Comparison of ENCODE assay signal across 8 cellular contexts in genomic region chr3:134650431-134651346, GRCh38. TPM values are rescaled to one million over a fixed set of nuclear protein-coding genes. Genes with fewer than 3 reads are reported as not detected.
A peak's percentile ranks its signal among the peaks of the same experiment; 100 is the strongest.
DNase-seq lines count a peak whose midpoint lies in the region; ATAC-seq, FAIRE-seq and TF ChIP-seq lines count a peak whose summit lies in the region.

Gene KY (minus strand): TSS chr3:134651022. CDS start chr3:134650960, 62 bp downstream.

- no peak for FAIRE-seq in keratinocyte (lab: Jason Lieb, UNC)
- FAIRE-seq in small intestine (lab: Jason Lieb, UNC) = no peak

- H3K27me3 ChIP-seq in keratinocyte (ENCODE audit: control insufficient read depth, extremely low read depth, insufficient read depth, low read length) (peaks cover 8% of the 10 kb centered on the region), small intestine (ENCODE audit: control insufficient read depth in 2 of 2, insufficient read depth in 2 of 2, low read length in 2 of 2) (peaks cover 0 to 3% of the 10 kb centered on the region in 2 donors)

- in situ Hi-C loops in Caki2 (cut with HindIII; ENCODE audit: low pct_unique_long_range_greater_than_20kb, low sequenced_read_pairs) = no loop called here

- H3K4me1 ChIP-seq in keratinocyte (ENCODE audit: control insufficient read depth, extremely low read depth, insufficient read depth, low read length) = peaks cover 15% of the 10 kb centered on the region
- no peaks in the 10 kb centered on the region for H3K4me1 ChIP-seq in small intestine (ENCODE audit: control insufficient read depth in 2 of 2, insufficient read depth in 1 of 2, low read depth in 1 of 2, low read length in 1 of 2)

- H3K9me3 ChIP-seq in keratinocyte (ENCODE audit: control insufficient read depth, low read depth, low read length) (no peaks in the 10 kb centered on the region), small intestine (ENCODE audit: control insufficient read depth, low read depth) (no peaks in the 10 kb centered on the region)

- TF ChIP-seq CTCF in keratinocyte (optimal IDR thresholded peaks at IDR 0.05 in 1 of 3, IDR thresholded peaks at IDR 0.05 in 1 of 3, conservative IDR thresholded peaks at IDR 0.05 in 1 of 3; ENCODE audit: extremely low read depth in 1 of 3, insufficient read depth in 2 of 3, low read length in 3 of 3) = peak in 1 of 3 experiments; percentile 64

- H4K20me1 ChIP-seq in keratinocyte (ENCODE audit: control insufficient read depth, extremely low read depth, insufficient read depth, low read length) = no peaks in the 10 kb centered on the region

- no peak within 1 kb of the TSS for H3K27ac ChIP-seq in keratinocyte (ENCODE audit: control insufficient read depth, insufficient read depth, low read length)
- no peak within 1 kb of the TSS for H3K27ac ChIP-seq in small intestine (ENCODE audit: low read depth in 1 of 2, low read length in 1 of 2)

- no peaks in the 10 kb centered on the region for H3K79me2 ChIP-seq in keratinocyte (ENCODE audit: control insufficient read depth, insufficient read depth, low read length)

- ATAC-seq in HG03175 (IDR thresholded peaks at IDR 0.05; ENCODE audit: unreplicated experiment) (no peak), GM21723 (IDR thresholded peaks at IDR 0.05; ENCODE audit: unreplicated experiment) (no peak)

- WGBS in small intestine, 3 donors = 3 to 6% (median 5%) methylated on average over 57 to 77 of the region's 77 CpGs

- H3K9me1 ChIP-seq in keratinocyte (ENCODE audit: control insufficient read depth, extremely low read depth, insufficient read depth, low read length) = no peaks in the 10 kb centered on the region

- H3K4me2 ChIP-seq in keratinocyte (ENCODE audit: control insufficient read depth, extremely low read depth, insufficient read depth, low read depth, low read length) = peak within 1 kb of the TSS; percentile 63

- DNase-seq in Caki2 (ENCODE audit: low read depth) = peak; percentile 18
- DNase-seq in NCI-H1105 treated with DMSO at 0.1 percent for 48 hours (lab: John Stamatoyannopoulos, UW) = peak; percentile 87
- peak; percentile 35 for DNase-seq in cerebellar cortex (ENCODE audit: low spot score)
- DNase-seq in keratinocyte (ENCODE audit: low read depth, low spot score) = no peak
- DNase-seq in small intestine = peak; percentile 32
- no peak for DNase-seq in HPDE6-E6E7 (ENCODE audit: extremely low spot score)

- dilution Hi-C loops in keratinocyte (cut with MboI; ENCODE audit: extremely low pct_ligation_motif_present, low sequenced_read_pairs) = no loop called here

- peak within 1 kb of the TSS; percentile 88 for H2AFZ ChIP-seq in keratinocyte (ENCODE audit: control insufficient read depth, low read length)

- no peak within 1 kb of the TSS for H3K9ac ChIP-seq in keratinocyte (ENCODE audit: control insufficient read depth, extremely low read depth, insufficient read depth, low read length)

- peak within 1 kb of the TSS; percentile 29 to 51 (median 50) for H3K4me3 ChIP-seq in keratinocyte (ENCODE audit: control insufficient read depth in 2 of 3, extremely low read depth in 1 of 3, insufficient read depth in 2 of 3, low read depth in 1 of 3, low read length in 3 of 3)
- peak within 1 kb of the TSS in 1 of 2 donors; percentile 29 for H3K4me3 ChIP-seq in small intestine (ENCODE audit: low read depth in 1 of 2, low read length in 2 of 2)

- H3K36me3 ChIP-seq in keratinocyte (ENCODE audit: control insufficient read depth in 2 of 2, extremely low read depth in 1 of 2, insufficient read depth in 2 of 2, low read length in 2 of 2) (no peaks in the 10 kb centered on the region), small intestine (ENCODE audit: control insufficient read depth in 2 of 2, insufficient read depth in 2 of 2, low read length in 2 of 2) (no peaks in the 10 kb centered on the region)

RNA-seq across cellular contexts. Expression of gene KY, which starts in this region (rescaled TPM):
- not detected in 2 replicates for total RNA-seq in Caki2 (2014; rRNA removed; shearing (Covaris generic); ENCODE audit: low replicate concordance)
- polyA plus RNA-seq in keratinocyte = 0.02 to 0.03 TPM in 2 of 3 replicates, not detected in the other
- polyA plus RNA-seq in keratinocyte (2011; ENCODE audit: low read depth) = not detected
- not detected in 2 replicates for polyA plus RNA-seq in keratinocyte (2011; cell fraction: cytosol; rRNA removed)
- not detected in 2 replicates for polyA plus RNA-seq in keratinocyte (2011; cell fraction: nucleus; rRNA removed)
- not detected in 2 replicates for polyA plus RNA-seq in keratinocyte (2012; ENCODE audit: low replicate concordance)
- polyA minus RNA-seq in keratinocyte = not detected in 3 replicates
- polyA minus RNA-seq in keratinocyte (2011; cell fraction: cytosol; rRNA and poly(A)+ RNA removed) = not detected
- polyA minus RNA-seq in keratinocyte (2011; cell fraction: nucleus; rRNA and poly(A)+ RNA removed) = not detected in 2 replicates
- polyA plus RNA-seq in small intestine = under 1 TPM in 1 of 3 donors, not detected in 2; 0.48 TPM

Comparison
In these comparisons a context has a peak if more than half of its experiments do, and no peak if none do; other contexts are left out.
1. Peak in DNase-seq in Caki2; RNA of the gene not detected or under 1 TPM.
2. Peak in DNase-seq in small intestine; RNA of the gene not detected or under 1 TPM.
3. DNase-seq: peak in NCI-H1105 treated with DMSO at 0.1 percent for 48 hours (single experiment) and cerebellar cortex (single experiment); none in keratinocyte (single experiment) and HPDE6-E6E7 (single experiment).